26 cellular contexts compared by ENCODE assay signal in the genomic region with DNA sequence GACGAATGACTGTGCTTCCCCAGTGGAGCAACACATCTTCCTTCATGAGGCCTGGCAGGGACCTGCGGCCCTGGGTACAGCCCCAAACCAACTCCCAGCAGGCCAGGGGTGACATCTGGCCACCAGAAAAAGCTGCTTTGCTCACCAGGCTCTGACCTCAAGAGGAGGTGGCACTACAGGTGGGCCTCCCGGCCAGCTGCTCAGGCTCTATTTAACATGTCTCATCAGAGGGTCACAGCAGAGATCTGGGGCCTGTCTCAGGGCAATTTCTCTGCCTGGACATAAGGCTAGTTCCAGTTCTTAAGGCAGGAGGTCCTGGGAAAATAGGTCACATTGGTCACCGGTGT.
"Had no signal": no experiment of that assay in that cellular context is flagged by ENCODE, and none has a peak within 500 bp of the region (broad histone marks: within the 10 kb centered on the region; RNA-seq: fewer than 3 reads in every experiment).

No MANE protein-coding gene starts in this region.

- H3K27me3 ChIP-seq: adrenal gland, body of pancreas, colonic mucosa, esophagus squamous epithelium, gastroesophageal sphincter had no signal

- H3K27ac ChIP-seq: adrenal gland, body of pancreas, colonic mucosa, epithelial cell of prostate, esophagus squamous epithelium, gastroesophageal sphincter had no signal

- H3K9me3 ChIP-seq: adrenal gland, body of pancreas, colonic mucosa, esophagus squamous epithelium, gastroesophageal sphincter had no signal

- H3K4me3 ChIP-seq: adrenal gland, body of pancreas, colonic mucosa, esophagus squamous epithelium, gastroesophageal sphincter had no signal

- H3K4me1 Mint-ChIP-seq: activated CD4-positive, alpha-beta memory T cell treated with anti-CD3 and anti-CD28 coated beads, Interleukin-2, amount 10 ng/mL, durations not matched to agents 7 days and 5 days; activated CD4-positive, alpha-beta T cell treated with anti-CD3 and anti-CD28 coated beads, Interleukin-2, amount 10 ng/mL, durations not matched to agents 7 days and 5 days; activated naive CD4-positive, alpha-beta T cell treated with anti-CD3 and anti-CD28 coated beads, Interleukin-2, amount 10 ng/mL, durations not matched to agents 7 days and 5 days had no signal

- DNase-seq: activated CD4-positive, alpha-beta memory T cell treated with anti-CD3 and anti-CD28 coated beads, Interleukin-2, amount 10 ng/mL, durations not matched to agents 7 days and 5 days; activated CD4-positive, alpha-beta T cell treated with anti-CD3 and anti-CD28 coated beads for 1 hour; activated CD4-positive, alpha-beta T cell treated with anti-CD3 and anti-CD28 coated beads for 4 hours; activated CD4-positive, alpha-beta T cell treated with anti-CD3 and anti-CD28 coated beads, Interleukin-2, amount 10 ng/mL, durations not matched to agents 7 days and 5 days; activated CD4-positive, alpha-beta T cell treated with anti-CD3 and anti-CD28 coated beads, Interleukin-2, amount 50 U/mL, for 4 hours; activated CD8-positive, alpha-beta memory T cell treated with anti-CD3 and anti-CD28 coated beads, Interleukin-2, amount 50 U/mL, for 48 hours; activated gamma-delta T cell; activated naive CD4-positive, alpha-beta T cell; activated naive CD4-positive, alpha-beta T cell treated with anti-CD3 and anti-CD28 coated beads, Interleukin-2, amount 10 ng/mL, durations not matched to agents 7 days and 5 days; activated T-cell treated with anti-CD3 and anti-CD28 coated beads for 4 hours; activated T-cell treated with anti-CD3 and anti-CD28 coated beads, Interleukin-2, amount 50 U/mL, for 24 hours; activated T-cell treated with anti-CD3 and anti-CD28 coated beads, Interleukin-2, amount 50 U/mL, for 72 hours; amygdala; aorta; cerebellar nuclear complex; colonic mucosa; effector CD8-positive, alpha-beta T cell; esophagus squamous epithelium; foreskin melanocyte; T-helper 2 cell had no signal

- H3K36me3 Mint-ChIP-seq: activated naive CD4-positive, alpha-beta T cell treated with anti-CD3 and anti-CD28 coated beads, Interleukin-2, amount 10 ng/mL, durations not matched to agents 7 days and 5 days; activated naive CD4-positive, alpha-beta T cell treated with anti-CD3 and anti-CD28 coated beads, Interleukin-2, amount 50 U/mL, for 72 hours; WTC11 had no signal

- H3K27me3 Mint-ChIP-seq: activated CD4-positive, alpha-beta memory T cell treated with anti-CD3 and anti-CD28 coated beads, Interleukin-2, amount 10 ng/mL, durations not matched to agents 7 days and 5 days; activated CD4-positive, alpha-beta T cell treated with anti-CD3 and anti-CD28 coated beads, Interleukin-2, amount 10 ng/mL, durations not matched to agents 7 days and 5 days; activated naive CD4-positive, alpha-beta T cell treated with anti-CD3 and anti-CD28 coated beads, Interleukin-2, amount 10 ng/mL, durations not matched to agents 7 days and 5 days; activated T-cell treated with anti-CD3 and anti-CD28 coated beads, Interleukin-2, amount 50 U/mL, for 24 hours had no signal

- H3K4me1 ChIP-seq: adrenal gland, body of pancreas, colonic mucosa, esophagus squamous epithelium, gastroesophageal sphincter had no signal

- ATAC-seq: activated naive CD4-positive, alpha-beta T cell treated with anti-CD3 and anti-CD28 coated beads, Interleukin-2, amount 50 U/mL, for 72 hours; activated T-cell treated with anti-CD3 and anti-CD28 coated beads, Interleukin-2, amount 50 U/mL, for 72 hours; body of pancreas had no signal

- H3K27ac Mint-ChIP-seq: activated CD4-positive, alpha-beta memory T cell treated with anti-CD3 and anti-CD28 coated beads, Interleukin-2, amount 10 ng/mL, durations not matched to agents 7 days and 5 days; activated naive CD4-positive, alpha-beta T cell treated with anti-CD3 and anti-CD28 coated beads, Interleukin-2, amount 10 ng/mL, durations not matched to agents 7 days and 5 days; activated naive CD4-positive, alpha-beta T cell treated with anti-CD3 and anti-CD28 coated beads, Interleukin-2, amount 50 U/mL, for 72 hours; activated T-cell treated with anti-CD3 and anti-CD28 coated beads, Interleukin-2, amount 50 U/mL, for 24 hours; activated T-cell treated with anti-CD3 and anti-CD28 coated beads, Interleukin-2, amount 50 U/mL, for 72 hours; WTC11 had no signal

- H3K36me3 ChIP-seq: adrenal gland, colonic mucosa, esophagus squamous epithelium, gastroesophageal sphincter had no signal

- H3K9me3 Mint-ChIP-seq: activated CD4-positive, alpha-beta memory T cell treated with anti-CD3 and anti-CD28 coated beads, Interleukin-2, amount 10 ng/mL, durations not matched to agents 7 days and 5 days; activated CD4-positive, alpha-beta T cell treated with anti-CD3 and anti-CD28 coated beads, Interleukin-2, amount 10 ng/mL, durations not matched to agents 7 days and 5 days; activated naive CD4-positive, alpha-beta T cell treated with anti-CD3 and anti-CD28 coated beads, Interleukin-2, amount 10 ng/mL, durations not matched to agents 7 days and 5 days; activated T-cell treated with anti-CD3 and anti-CD28 coated beads, Interleukin-2, amount 50 U/mL, for 24 hours; WTC11 had no signal

- H3K4me3 Mint-ChIP-seq: activated CD4-positive, alpha-beta memory T cell treated with anti-CD3 and anti-CD28 coated beads, Interleukin-2, amount 10 ng/mL, durations not matched to agents 7 days and 5 days; activated CD4-positive, alpha-beta T cell treated with anti-CD3 and anti-CD28 coated beads, Interleukin-2, amount 10 ng/mL, durations not matched to agents 7 days and 5 days; activated naive CD4-positive, alpha-beta T cell treated with anti-CD3 and anti-CD28 coated beads, Interleukin-2, amount 10 ng/mL, durations not matched to agents 7 days and 5 days; activated T-cell treated with anti-CD3 and anti-CD28 coated beads, Interleukin-2, amount 50 U/mL, for 24 hours; activated T-cell treated with anti-CD3 and anti-CD28 coated beads, Interleukin-2, amount 50 U/mL, for 72 hours; WTC11 had no signal
